ENCODE assay signal across 28 cellular contexts in genomic region chr10:44153901-44154670, GRCh38.
"Had no signal": no experiment of that assay in that cellular context is flagged by ENCODE, and none has a peak within 500 bp of the region (broad histone marks: within the 10 kb centered on the region; RNA-seq: fewer than 3 reads in every experiment).

No MANE protein-coding gene starts in this region.

- H3K4me1 ChIP-seq: body of pancreas had no signal

- H3K27ac ChIP-seq: body of pancreas, coronary artery, dorsolateral prefrontal cortex, left ventricle myocardium inferior, skin epidermis, vagina, VCaP had no signal

- H3K36me3 ChIP-seq: vagina had no signal

- ATAC-seq: body of pancreas; mucosa of descending colon; natural killer cell treated with Interleukin-12 subunit alpha and Interleukin-12 subunit beta and Interleukin-15 and Interleukin-18, amount 100 ng/mL, for 72 hours; sciatic nerve; stimulated activated memory B cell treated with anti-CD40 and anti-IgM and Interleukin-4, amounts not matched to agents 10 μg/mL and 1 μg/mL and 100 μg/mL, for 72 hours; stimulated activated naive CD8-positive, alpha-beta T cell treated with anti-CD3 and anti-CD28 coated beads, Interleukin-15, amount 100 ng/mL, for 72 hours had no signal

- H3K27me3 ChIP-seq: body of pancreas, vagina had no signal

- H3K9me3 ChIP-seq: body of pancreas had no signal

- DNase-seq: activated CD4-positive, alpha-beta T cell treated with anti-CD3 and anti-CD28 coated beads for 4 hours; activated CD4-positive, alpha-beta T cell treated with anti-CD3 and anti-CD28 coated beads, Interleukin-2, amount 50 U/mL, for 48 hours; activated CD8-positive, alpha-beta memory T cell treated with anti-CD3 and anti-CD28 coated beads for 24 hours; activated effector memory CD4-positive, alpha-beta T cell treated with Interleukin-2 at 50 U/mL for 16 hours; activated naive CD4-positive, alpha-beta T cell treated with Interleukin-2 at 50 U/mL for 16 hours; anterior cingulate cortex; body of pancreas; cerebellar nuclear complex; dorsolateral prefrontal cortex; effector memory CD4-positive, alpha-beta T cell; erythroblast; left ventricle myocardium inferior; mesendoderm; mucosa of descending colon; retina; stimulated activated CD4-positive, alpha-beta T cell treated with anti-CD3 and anti-CD28 coated beads, Interleukin-4, amount 100 ng/mL, for 4 hours; stimulated activated CD8-positive, alpha-beta memory T cell treated with anti-CD3 and anti-CD28 coated beads, Interleukin-4, amount 100 ng/mL, for 48 hours; stimulated activated naive CD8-positive, alpha-beta T cell treated with anti-CD3 and anti-CD28 coated beads, Interleukin-15, amount 100 ng/mL, for 72 hours; substantia nigra; T-helper 9 cell had no signal

- H3K4me3 ChIP-seq: body of pancreas, coronary artery, dorsolateral prefrontal cortex, left ventricle myocardium inferior, lung, mucosa of descending colon, skin epidermis, vagina had no signal
